31 cellular contexts compared by ENCODE assay signal in the genomic region with DNA sequence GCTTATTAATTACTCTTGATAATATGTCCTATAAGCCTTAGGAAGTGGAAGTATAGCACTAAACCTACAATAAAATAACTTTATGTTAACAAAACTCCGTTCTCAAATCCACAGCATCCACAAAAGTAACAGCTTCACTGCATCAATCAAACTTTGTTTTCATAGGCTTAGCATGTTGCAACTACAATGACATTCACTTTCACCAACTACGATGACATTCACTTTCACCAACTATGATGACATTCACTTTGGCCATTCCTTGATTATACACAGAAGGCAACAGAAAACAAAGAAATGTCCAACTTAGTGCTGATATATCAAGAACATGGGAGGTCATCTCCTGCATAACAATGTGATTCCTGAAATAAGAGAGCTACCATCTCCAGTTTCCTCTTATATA.
"Had no signal": no experiment of that assay in that cellular context is flagged by ENCODE, and none has a peak within 500 bp of the region (broad histone marks: within the 10 kb centered on the region; RNA-seq: fewer than 3 reads in every experiment).

No MANE protein-coding gene starts in this region.

- H3K9me3 Mint-ChIP-seq: activated CD4-positive, alpha-beta memory T cell treated with anti-CD3 and anti-CD28 coated beads, Interleukin-2, amount 10 ng/mL, durations not matched to agents 7 days and 5 days; activated naive CD8-positive, alpha-beta T cell treated with anti-CD3 and anti-CD28 coated beads for 36 hours; activated T-cell treated with anti-CD3 and anti-CD28 coated beads, Interleukin-2, amount 50 U/mL, for 72 hours; activated T-helper 17 cell treated with anti-CD3 and anti-CD28 coated beads, Interleukin-2, amount 50 U/mL, for 72 hours had no signal

- H3K9me3 ChIP-seq: ascending aorta had no signal

- H3K27ac Mint-ChIP-seq: activated CD4-positive, alpha-beta memory T cell treated with anti-CD3 and anti-CD28 coated beads, Interleukin-2, amount 10 ng/mL, durations not matched to agents 7 days and 5 days; activated CD8-positive, alpha-beta memory T cell treated with anti-CD3 and anti-CD28 coated beads, Interleukin-2, amount 10 ng/mL, durations not matched to agents 7 days and 5 days; activated naive CD8-positive, alpha-beta T cell treated with anti-CD3 and anti-CD28 coated beads for 36 hours; activated T-helper 17 cell treated with anti-CD3 and anti-CD28 coated beads, Interleukin-2, amount 50 U/mL, for 72 hours had no signal

- ATAC-seq: activated CD8-positive, alpha-beta memory T cell treated with anti-CD3 and anti-CD28 coated beads, Interleukin-2, amount 10 ng/mL, durations not matched to agents 7 days and 5 days; activated T-cell treated with anti-CD3 and anti-CD28 coated beads, Interleukin-2, amount 50 U/mL, for 72 hours; activated T-helper 17 cell treated with anti-CD3 and anti-CD28 coated beads, Interleukin-2, amount 50 U/mL, for 72 hours; Panc1 had no signal

- H3K4me1 ChIP-seq: ascending aorta, SJCRH30 had no signal

- DNase-seq: activated CD4-positive, alpha-beta memory T cell treated with anti-CD3 and anti-CD28 coated beads, Interleukin-2, amount 10 ng/mL, durations not matched to agents 7 days and 5 days; activated CD4-positive, alpha-beta T cell treated with anti-CD3 and anti-CD28 coated beads for 1 hour; activated CD4-positive, alpha-beta T cell treated with anti-CD3 and anti-CD28 coated beads for 48 hours; activated CD4-positive, CD25-positive, alpha-beta regulatory T cell; activated CD8-positive, alpha-beta memory T cell treated with anti-CD3 and anti-CD28 coated beads for 24 hours; activated CD8-positive, alpha-beta memory T cell treated with anti-CD3 and anti-CD28 coated beads, Interleukin-2, amount 10 ng/mL, durations not matched to agents 7 days and 5 days; activated CD8-positive, alpha-beta memory T cell treated with anti-CD3 and anti-CD28 coated beads, Interleukin-2, amount 50 U/mL, for 48 hours; activated effector memory CD4-positive, alpha-beta T cell treated with anti-CD3 and anti-CD28 coated beads, Interleukin-2, amount 50 U/mL, for 16 hours; activated naive CD4-positive, alpha-beta T cell; activated naive CD4-positive, alpha-beta T cell treated with anti-CD3 and anti-CD28 coated beads, Interleukin-2, amount 50 U/mL, for 16 hours; activated naive CD8-positive, alpha-beta T cell treated with anti-CD3 and anti-CD28 coated beads for 36 hours; activated T-cell treated with anti-CD3 and anti-CD28 coated beads, Interleukin-2, amount 50 U/mL, for 72 hours; amniotic stem cell; MM.1S; NCI-H1048; NCI-H1105 treated with DMSO at 0.1 percent for 48 hours; NCI-H1436; NCI-H1694; NCI-H1930; NCI-H2081 treated with DMSO at 0.1 percent for 48 hours; NCI-H226; NCI-H446 treated with DMSO at 0.1 percent for 48 hours; NCI-H524 treated with DMSO at 0.1 percent for 48 hours; SHP77; SJCRH30; T1000; WERI-Rb-1 had no signal

- H3K4me3 ChIP-seq: ascending aorta, SJCRH30, SK-N-MC had no signal

- H3K4me1 Mint-ChIP-seq: activated CD4-positive, alpha-beta memory T cell treated with anti-CD3 and anti-CD28 coated beads, Interleukin-2, amount 10 ng/mL, durations not matched to agents 7 days and 5 days; activated CD8-positive, alpha-beta memory T cell treated with anti-CD3 and anti-CD28 coated beads, Interleukin-2, amount 10 ng/mL, durations not matched to agents 7 days and 5 days; activated T-helper 17 cell treated with anti-CD3 and anti-CD28 coated beads, Interleukin-2, amount 50 U/mL, for 72 hours had no signal

- H3K4me3 Mint-ChIP-seq: activated CD4-positive, alpha-beta memory T cell treated with anti-CD3 and anti-CD28 coated beads, Interleukin-2, amount 10 ng/mL, durations not matched to agents 7 days and 5 days; activated CD8-positive, alpha-beta memory T cell treated with anti-CD3 and anti-CD28 coated beads, Interleukin-2, amount 10 ng/mL, durations not matched to agents 7 days and 5 days; activated naive CD8-positive, alpha-beta T cell treated with anti-CD3 and anti-CD28 coated beads for 36 hours; activated T-cell treated with anti-CD3 and anti-CD28 coated beads, Interleukin-2, amount 50 U/mL, for 72 hours; activated T-helper 17 cell treated with anti-CD3 and anti-CD28 coated beads, Interleukin-2, amount 50 U/mL, for 72 hours had no signal

- H3K27ac ChIP-seq: ascending aorta, SJCRH30, SK-N-MC, WERI-Rb-1 had no signal

- H3K27me3 Mint-ChIP-seq: activated CD4-positive, alpha-beta memory T cell treated with anti-CD3 and anti-CD28 coated beads, Interleukin-2, amount 10 ng/mL, durations not matched to agents 7 days and 5 days; activated CD8-positive, alpha-beta memory T cell treated with anti-CD3 and anti-CD28 coated beads, Interleukin-2, amount 10 ng/mL, durations not matched to agents 7 days and 5 days; activated naive CD8-positive, alpha-beta T cell treated with anti-CD3 and anti-CD28 coated beads for 36 hours; activated T-helper 17 cell treated with anti-CD3 and anti-CD28 coated beads, Interleukin-2, amount 50 U/mL, for 72 hours had no signal

- H3K27me3 ChIP-seq: ascending aorta, SJCRH30 had no signal
